Comparison of ENCODE assay signal across 1 cellular context in genomic region chr17:57211010-57211411, GRCh38.
TF ChIP-seq lines count a peak whose summit lies in the region.

No MANE protein-coding gene starts in this region.

TF ChIP-seq in HCT116, 20 proteins besides CTCF, POLR2A, EP300 and RAD21 (continued from another document):
- no peak for TF ChIP-seq POLR2AphosphoS5 (IDR thresholded peaks at IDR 0.05; ENCODE audit: low read depth, low read length)
- no peak for TF ChIP-seq CEBPB (IDR thresholded peaks at IDR 0.05; ENCODE audit: low read depth)
- no peak for TF ChIP-seq EZH2 (IDR thresholded peaks at IDR 0.05)
- TF ChIP-seq ZNF274 (IDR thresholded peaks at IDR 0.05; ENCODE audit: low read depth, low read length), result no peak
- TF ChIP-seq EZH2phosphoT487 (IDR thresholded peaks at IDR 0.05; ENCODE audit: borderline replicate concordance), result no peak
- no peak for TF ChIP-seq ZFX (IDR thresholded peaks at IDR 0.05)
- no peak for TF ChIP-seq SIN3A (IDR thresholded peaks at IDR 0.05; ENCODE audit: low read depth)
- no peak for TF ChIP-seq ATF3 (IDR thresholded peaks at IDR 0.05)
- TF ChIP-seq SRF (IDR thresholded peaks at IDR 0.05; ENCODE audit: low read depth), result no peak
- TF ChIP-seq CBX3 (IDR thresholded peaks at IDR 0.05; ENCODE audit: low read depth), result no peak
- no peak for TF ChIP-seq JUND (IDR thresholded peaks at IDR 0.05)
- TF ChIP-seq EGR1 (IDR thresholded peaks at IDR 0.05; ENCODE audit: low read depth), result no peak
- no peak for TF ChIP-seq SP1 (IDR thresholded peaks at IDR 0.05; ENCODE audit: low read depth)
- no peak for TF ChIP-seq ELF1 (IDR thresholded peaks at IDR 0.05; ENCODE audit: borderline replicate concordance, low read depth)
- no peak for TF ChIP-seq TCF7L2 (IDR thresholded peaks at IDR 0.05; ENCODE audit: borderline replicate concordance, extremely low read depth, insufficient read depth, insufficient read length)
